Comparison of ENCODE assay signal across 22 cellular contexts in the genomic region with DNA sequence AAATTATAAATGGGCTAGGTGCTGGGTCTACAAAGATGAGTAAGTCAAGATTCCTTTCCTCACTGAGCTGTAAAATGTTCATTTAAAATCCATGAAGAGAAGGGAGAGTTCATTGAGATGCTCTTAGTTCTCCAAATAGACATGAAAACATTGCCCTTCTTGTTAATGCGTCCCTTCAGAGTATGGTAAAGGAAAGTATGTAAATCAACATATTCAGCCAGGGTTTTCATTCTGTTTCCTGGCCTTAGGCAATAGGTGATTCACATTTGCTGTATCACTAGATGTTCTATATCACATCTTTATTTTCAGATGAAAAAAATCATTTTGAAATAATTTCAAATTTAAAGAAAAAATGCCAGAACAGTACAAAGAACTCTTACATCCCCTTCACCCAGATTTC.
"Had no signal": no experiment of that assay in that cellular context is flagged by ENCODE, and none has a peak within 500 bp of the region (broad histone marks: within the 10 kb centered on the region; RNA-seq: fewer than 3 reads in every experiment).

No MANE protein-coding gene starts in this region.

- H3K27ac Mint-ChIP-seq: activated B cell treated with CpG ODN at 0.5 μM for 24 hours; activated naive CD8-positive, alpha-beta T cell treated with anti-CD3 and anti-CD28 coated beads, Interleukin-2, amount 50 U/mL, for 24 hours; progenitor cell of endocrine pancreas; stimulated activated naive B cell treated with anti-CD40 and anti-IgM and Interleukin-4, amounts not matched to agents 10 μg/mL and 1 μg/mL and 100 μg/mL, for 72 hours; type B pancreatic cell had no signal

- ATAC-seq: activated naive CD8-positive, alpha-beta T cell treated with anti-CD3 and anti-CD28 coated beads, Interleukin-2, amount 50 U/mL, for 24 hours; left lung; mucosa of descending colon; naive thymus-derived CD8-positive, alpha-beta T cell; stimulated activated naive B cell treated with anti-CD40 and anti-IgM and Interleukin-4, amounts not matched to agents 10 μg/mL and 1 μg/mL and 100 μg/mL, for 72 hours had no signal

- FAIRE-seq: TTC549 had no signal

- DNase-seq: activated B cell treated with CpG ODN at 0.5 μM for 24 hours; activated CD4-positive, alpha-beta T cell treated with anti-CD3 and anti-CD28 coated beads for 48 hours; activated CD8-positive, alpha-beta memory T cell treated with anti-CD3 and anti-CD28 coated beads for 24 hours; activated naive CD4-positive, alpha-beta T cell treated with Interleukin-2 at 50 U/mL for 16 hours; activated naive CD8-positive, alpha-beta T cell treated with anti-CD3 and anti-CD28 coated beads, Interleukin-2, amount 50 U/mL, for 24 hours; dermis blood vessel endothelial cell; erythroblast; islet precursor cell; left lung; mucosa of descending colon; naive thymus-derived CD8-positive, alpha-beta T cell; nucleus accumbens; stimulated activated CD4-positive, alpha-beta T cell treated with anti-CD3 and anti-CD28 coated beads, Interleukin-2, amount 100 ng/mL, for 48 hours; stimulated activated naive B cell treated with anti-CD40 and anti-IgM and Interleukin-4, amounts not matched to agents 10 μg/mL and 1 μg/mL and 100 μg/mL, for 72 hours; substantia nigra had no signal

- H3K4me3 ChIP-seq: ascending aorta, breast epithelium, left lung, mucosa of descending colon, right atrium auricular region had no signal

- H3K9me3 Mint-ChIP-seq: activated B cell treated with CpG ODN at 0.5 μM for 24 hours had no signal

- H3K4me3 Mint-ChIP-seq: activated B cell treated with CpG ODN at 0.5 μM for 24 hours; activated naive CD8-positive, alpha-beta T cell treated with anti-CD3 and anti-CD28 coated beads, Interleukin-2, amount 50 U/mL, for 24 hours; memory B cell; naive thymus-derived CD8-positive, alpha-beta T cell; stimulated activated naive B cell treated with anti-CD40 and anti-IgM and Interleukin-4, amounts not matched to agents 10 μg/mL and 1 μg/mL and 100 μg/mL, for 72 hours; type B pancreatic cell had no signal

- H3K27me3 Mint-ChIP-seq: activated B cell treated with CpG ODN at 0.5 μM for 24 hours; activated naive CD8-positive, alpha-beta T cell treated with anti-CD3 and anti-CD28 coated beads, Interleukin-2, amount 50 U/mL, for 24 hours; memory B cell; naive thymus-derived CD8-positive, alpha-beta T cell; progenitor cell of endocrine pancreas; stimulated activated naive B cell treated with anti-CD40 and anti-IgM and Interleukin-4, amounts not matched to agents 10 μg/mL and 1 μg/mL and 100 μg/mL, for 72 hours; type B pancreatic cell had no signal
